Comparison of ENCODE assay signal across 10 cellular contexts in genomic region chr5:126443374-126443851, GRCh38. TPM values are rescaled to one million over a fixed set of nuclear protein-coding genes. Genes with fewer than 3 reads are reported as not detected.
DNase-seq lines count a peak whose midpoint lies in the region; ATAC-seq, FAIRE-seq and TF ChIP-seq lines count a peak whose summit lies in the region.
"Had no signal": no experiment of that assay in that cellular context is flagged by ENCODE, and none has a peak within 500 bp of the region (broad histone marks: within the 10 kb centered on the region; RNA-seq: fewer than 3 reads in every experiment).

No MANE protein-coding gene starts in this region.

- peaks cover 12% of the 10 kb centered on the region for H3K36me3 ChIP-seq in OCI-LY3 (replicated peaks; ENCODE audit: low read depth, low read length)

- peaks cover 51% of the 10 kb centered on the region for H3K4me1 Mint-ChIP-seq in activated CD4-positive, alpha-beta T cell treated with anti-CD3 and anti-CD28 coated beads, Interleukin-2, amount 10 ng/mL, durations not matched to agents 7 days and 5 days
- H3K4me1 Mint-ChIP-seq in stimulated activated memory B cell treated with anti-CD40 and anti-IgM and Interleukin-4, amounts not matched to agents 10 μg/mL and 1 μg/mL and 100 μg/mL, for 72 hours = peaks cover 9% of the 10 kb centered on the region

- no peak overlapping the region for H2AFZ ChIP-seq in OCI-LY3 (ENCODE audit: low read depth, low read length)

- H3K27me3 ChIP-seq in OCI-LY3 (ENCODE audit: low read depth, low read length) = no peaks in the 10 kb centered on the region

- H3K9me3 ChIP-seq in OCI-LY3 (ENCODE audit: insufficient read depth, low read length) = peaks cover 6% of the 10 kb centered on the region; the same call in 1 of the 2 replicates

- FAIRE-seq in H54 (lab: Jason Lieb, UNC) = no peak
- FAIRE-seq: HTR-8/SVneo had no signal

- no peak for DNase-seq in activated CD4-positive, alpha-beta T cell treated with anti-CD3 and anti-CD28 coated beads, Interleukin-2, amount 10 ng/mL, durations not matched to agents 7 days and 5 days
- DNase-seq in activated CD4-positive, alpha-beta T cell treated with anti-CD3 and anti-CD28 coated beads, Interleukin-2, amount 50 U/mL, for 48 hours = no peak
- DNase-seq in activated effector memory CD4-positive, alpha-beta T cell treated with Interleukin-2 at 50 U/mL for 16 hours = no peak
- DNase-seq in H54 (ENCODE audit: insufficient read length, low spot score) (no peak), SHP77 (lab: John Stamatoyannopoulos, UW) (no peak)
- DNase-seq: effector memory CD4-positive, alpha-beta T cell had no signal

- H3K4me3 ChIP-seq in OCI-LY3 (ENCODE audit: low read length) = no peak overlapping the region

- H3K4me2 ChIP-seq in OCI-LY3 (ENCODE audit: low read length) = peak overlapping the region; percentile 61

- CTCF ChIA-PET in activated CD4-positive, alpha-beta T cell treated with anti-CD3 and anti-CD28 coated beads, Interleukin-2, amount 10 ng/mL, durations not matched to agents 7 days and 5 days (lab: Charles Lee) = no interaction called here

- H3K4me1 ChIP-seq in OCI-LY3 (ENCODE audit: low read length) = peaks cover 51% of the 10 kb centered on the region

- ATAC-seq in HG02678 (IDR thresholded peaks at IDR 0.05; ENCODE audit: unreplicated experiment) = peak; percentile 88
- peak; percentile 81 for ATAC-seq in stimulated activated memory B cell treated with anti-CD40 and anti-IgM and Interleukin-4, amounts not matched to agents 10 μg/mL and 1 μg/mL and 100 μg/mL, for 72 hours

- H3K36me3 Mint-ChIP-seq in activated CD4-positive, alpha-beta T cell treated with anti-CD3 and anti-CD28 coated beads, Interleukin-2, amount 10 ng/mL, durations not matched to agents 7 days and 5 days (ENCODE audit: low read depth) = peaks cover 17% of the 10 kb centered on the region
- peaks cover 11% of the 10 kb centered on the region for H3K36me3 Mint-ChIP-seq in stimulated activated memory B cell treated with anti-CD40 and anti-IgM and Interleukin-4, amounts not matched to agents 10 μg/mL and 1 μg/mL and 100 μg/mL, for 72 hours

- peaks cover 9% of the 10 kb centered on the region for H3K9me3 Mint-ChIP-seq in activated CD4-positive, alpha-beta T cell treated with anti-CD3 and anti-CD28 coated beads, Interleukin-2, amount 10 ng/mL, durations not matched to agents 7 days and 5 days
- no peaks in the 10 kb centered on the region for H3K9me3 Mint-ChIP-seq in stimulated activated memory B cell treated with anti-CD40 and anti-IgM and Interleukin-4, amounts not matched to agents 10 μg/mL and 1 μg/mL and 100 μg/mL, for 72 hours

- no peaks in the 10 kb centered on the region for H3K27me3 Mint-ChIP-seq in activated CD4-positive, alpha-beta T cell treated with anti-CD3 and anti-CD28 coated beads, Interleukin-2, amount 10 ng/mL, durations not matched to agents 7 days and 5 days
- H3K27me3 Mint-ChIP-seq in stimulated activated memory B cell treated with anti-CD40 and anti-IgM and Interleukin-4, amounts not matched to agents 10 μg/mL and 1 μg/mL and 100 μg/mL, for 72 hours = no peaks in the 10 kb centered on the region

- H3K27ac Mint-ChIP-seq in activated CD4-positive, alpha-beta T cell treated with anti-CD3 and anti-CD28 coated beads, Interleukin-2, amount 10 ng/mL, durations not matched to agents 7 days and 5 days = peak overlapping the region; percentile 66
- H3K27ac Mint-ChIP-seq in stimulated activated memory B cell treated with anti-CD40 and anti-IgM and Interleukin-4, amounts not matched to agents 10 μg/mL and 1 μg/mL and 100 μg/mL, for 72 hours = peak overlapping the region; percentile 44

- no peak for TF ChIP-seq POLR2A in H54 (IDR thresholded peaks at IDR 0.05; ENCODE audit: low read depth, low read length)

- TF ChIP-seq CTCF in OCI-LY3 (IDR thresholded peaks at IDR 0.05; ENCODE audit: low read depth, low read length) = no peak

- H3K4me3 Mint-ChIP-seq in activated CD4-positive, alpha-beta T cell treated with anti-CD3 and anti-CD28 coated beads, Interleukin-2, amount 10 ng/mL, durations not matched to agents 7 days and 5 days = no peak overlapping the region
- H3K4me3 Mint-ChIP-seq in stimulated activated memory B cell treated with anti-CD40 and anti-IgM and Interleukin-4, amounts not matched to agents 10 μg/mL and 1 μg/mL and 100 μg/mL, for 72 hours = no peak overlapping the region

- H3K9ac ChIP-seq in OCI-LY3 (ENCODE audit: low read length) = no peak overlapping the region

- peak overlapping the region; percentile 54 for H3K27ac ChIP-seq in OCI-LY3 (ENCODE audit: low read length)

- H3K79me2 ChIP-seq in OCI-LY3 (ENCODE audit: low read length) = no peaks in the 10 kb centered on the region

- H4K20me1 ChIP-seq in OCI-LY3 (ENCODE audit: insufficient read depth, low read length) = no peaks in the 10 kb centered on the region

- POLR2A ChIA-PET in activated CD4-positive, alpha-beta T cell treated with anti-CD3 and anti-CD28 coated beads, Interleukin-2, amount 10 ng/mL, durations not matched to agents 7 days and 5 days (lab: Charles Lee) = no interaction called here

RNA-seq across cellular contexts. Expression of gene GRAMD2B, which starts 20.2 kb away (rescaled TPM):
- total RNA-seq in activated CD4-positive, alpha-beta T cell treated with anti-CD3 and anti-CD28 coated beads, Interleukin-2, amount 10 ng/mL, durations not matched to agents 7 days and 5 days = 1 to 10 TPM; 3.3 to 4.4 TPM
